19 cellular contexts compared by ENCODE assay signal in genomic region chr11:57900315-57900714, GRCh38.
DNase-seq lines count a peak whose midpoint lies in the region; ATAC-seq and TF ChIP-seq lines count a peak whose summit lies in the region.
"Had no signal": no experiment of that assay in that cellular context is flagged by ENCODE, and none has a peak within 500 bp of the region (broad histone marks: within the 10 kb centered on the region; RNA-seq: fewer than 3 reads in every experiment).

No MANE protein-coding gene starts in this region.

- peak overlapping the region; percentile 72 for H3K27ac Mint-ChIP-seq in Calu3 (ENCODE audit: unreplicated experiment)
- H3K27ac Mint-ChIP-seq: activated naive CD4-positive, alpha-beta T cell treated with anti-CD3 and anti-CD28 coated beads, Interleukin-2, amount 10 ng/mL, durations not matched to agents 7 days and 5 days had no signal

- H3K9me3 ChIP-seq in mucosa of descending colon = no peaks in the 10 kb centered on the region

- no peak overlapping the region for H3K4me3 ChIP-seq in mucosa of descending colon
- H3K4me3 ChIP-seq: GM23248 had no signal

- DNase-seq in Calu3 (peak; percentile 28), NCI-H345 treated with DMSO at 0.1 percent for 48 hours (lab: John Stamatoyannopoulos, UW; ENCODE audit: unreplicated experiment) (peak; percentile 1), epithelial cell of prostate (ENCODE audit: low read depth, low spot score) (peak; percentile 80), mucosa of descending colon (peak in 1 of 3 donors; percentile 49), hepatic stellate cell (ENCODE audit: low spot score) (no peak), NCI-H446 treated with DMSO at 0.1 percent for 48 hours (lab: John Stamatoyannopoulos, UW) (no peak), superior temporal gyrus (ENCODE audit: extremely low spot score) (no peak)
- DNase-seq: activated CD4-positive, alpha-beta T cell treated with anti-CD3 and anti-CD28 coated beads for 1 hour; activated naive CD4-positive, alpha-beta T cell treated with anti-CD3 and anti-CD28 coated beads, Interleukin-2, amount 10 ng/mL, durations not matched to agents 7 days and 5 days; activated T-cell treated with anti-CD3 and anti-CD28 coated beads, Interleukin-2, amount 50 U/mL, for 4 hours; anterior cingulate cortex; central memory CD4-positive, alpha-beta T cell; COR-L47; GM23248; NCI-H187; NCI-H510A; nucleus accumbens; stimulated activated CD8-positive, alpha-beta memory T cell treated with anti-CD3 and anti-CD28 coated beads, Interleukin-4, amount 100 ng/mL, for 48 hours had no signal

- ATAC-seq in mucosa of descending colon (peak; percentile 91), HG03432 (IDR thresholded peaks at IDR 0.05; ENCODE audit: unreplicated experiment) (no peak)
- ATAC-seq: activated T-cell treated with anti-CD3 and anti-CD28 coated beads, Interleukin-2, amount 50 U/mL, for 4 hours had no signal

- intact Hi-C loops in Calu3 (cut with micrococcal nuclease; ENCODE audit: unreplicated experiment) (loop anchor here (5.0 kb wide), 1 partner anchor 72 kb away; no protein-coding TSS in a partner anchor), mucosa of descending colon (cut with DNase I, micrococcal nuclease) (no loop called here)

- H3K36me3 Mint-ChIP-seq in Calu3 (ENCODE audit: insufficient read depth, unreplicated experiment) = peaks cover 8% of the 10 kb centered on the region
- H3K36me3 Mint-ChIP-seq: activated naive CD4-positive, alpha-beta T cell treated with anti-CD3 and anti-CD28 coated beads, Interleukin-2, amount 10 ng/mL, durations not matched to agents 7 days and 5 days had no signal

- no peaks in the 10 kb centered on the region for H3K36me3 ChIP-seq in mucosa of descending colon (ENCODE audit: low read depth)

- no peaks in the 10 kb centered on the region for H3K27me3 Mint-ChIP-seq in Calu3 (ENCODE audit: unreplicated experiment)

- H3K9me3 Mint-ChIP-seq in Calu3 (ENCODE audit: low read depth, unreplicated experiment) = peaks cover 1% of the 10 kb centered on the region
- H3K9me3 Mint-ChIP-seq: activated naive CD4-positive, alpha-beta T cell treated with anti-CD3 and anti-CD28 coated beads, Interleukin-2, amount 10 ng/mL, durations not matched to agents 7 days and 5 days; activated T-cell treated with anti-CD3 and anti-CD28 coated beads, Interleukin-2, amount 50 U/mL, for 4 hours had no signal

- H3K4me1 Mint-ChIP-seq in Calu3 (ENCODE audit: low read depth, unreplicated experiment) = peaks cover 64% of the 10 kb centered on the region

- CTCF ChIA-PET in Calu3 (lab: Charles Lee) = interaction anchor here (0.7 kb wide), 1 partner anchor 1373 kb away, joined by 4 read pairs; no protein-coding TSS in a partner anchor

- H3K4me1 ChIP-seq in mucosa of descending colon (ENCODE audit: low read depth) = peaks cover 16% of the 10 kb centered on the region

- peak overlapping the region; percentile 90 for H3K27ac ChIP-seq in epithelial cell of prostate
- H3K27ac ChIP-seq: GM23248 had no signal

- H3K4me3 Mint-ChIP-seq in Calu3 (ENCODE audit: low read depth, unreplicated experiment) = no peak overlapping the region
- H3K4me3 Mint-ChIP-seq: activated naive CD4-positive, alpha-beta T cell treated with anti-CD3 and anti-CD28 coated beads, Interleukin-2, amount 10 ng/mL, durations not matched to agents 7 days and 5 days; activated T-cell treated with anti-CD3 and anti-CD28 coated beads, Interleukin-2, amount 50 U/mL, for 4 hours had no signal

- BruUV-seq in Calu3 (replicated peaks; lab: Mats Ljungman, UMichigan) = no TSS peak

- TF ChIP-seq CTCF in Calu3 (IDR thresholded peaks at IDR 0.05; ENCODE audit: unreplicated experiment) = no peak
- TF ChIP-seq CTCF in mucosa of descending colon (IDR thresholded peaks at IDR 0.05) = no peak

Comparison
In these comparisons a context has a peak if more than half of its experiments do, and no peak if none do; other contexts are left out.
1. DNase-seq: peak in Calu3 (single experiment), NCI-H345 treated with DMSO at 0.1 percent for 48 hours (single experiment) and epithelial cell of prostate (single experiment); none in hepatic stellate cell (single experiment), NCI-H446 treated with DMSO at 0.1 percent for 48 hours (single experiment) and superior temporal gyrus (single experiment).